Comparison of ENCODE assay signal across 7 cellular contexts in the genomic region with DNA sequence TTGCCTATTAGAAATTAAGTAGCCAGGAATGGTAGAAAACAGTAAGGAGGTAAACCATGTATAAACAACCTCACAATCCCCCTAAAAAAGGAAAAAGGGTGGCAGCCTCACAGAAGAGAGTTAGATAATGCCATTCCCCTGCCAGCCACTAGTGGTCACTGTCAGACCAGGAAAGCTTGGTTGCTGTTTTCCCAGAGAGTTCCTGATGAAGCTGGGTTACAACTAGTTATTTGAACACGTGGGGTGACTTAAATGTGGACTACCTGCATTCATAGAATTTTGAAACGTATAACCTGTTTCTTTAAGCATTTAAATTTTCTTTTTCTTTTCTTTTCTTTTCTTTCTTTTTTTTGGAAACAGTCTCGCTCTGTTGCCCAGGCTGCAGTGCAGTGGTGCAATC. TPM values are rescaled to one million over a fixed set of nuclear protein-coding genes. Genes with fewer than 3 reads are reported as not detected.
DNase-seq lines count a peak whose midpoint lies in the region; ATAC-seq and TF ChIP-seq lines count a peak whose summit lies in the region.

No MANE protein-coding gene starts in this region.

- H3K36me3 ChIP-seq in KMS-11 (ENCODE audit: insufficient read depth), result no peaks in the 10 kb centered on the region
- no peaks in the 10 kb centered on the region for H3K36me3 ChIP-seq in osteoblast (ENCODE audit: insufficient read depth, low read length)
- H3K36me3 ChIP-seq in aorta (ENCODE audit: control insufficient read depth in 1 of 2, insufficient read depth in 2 of 2, low read length in 1 of 2), result peaks cover 0 to 3% of the 10 kb centered on the region in 2 donors

- no peaks in the 10 kb centered on the region for H3K9me3 Mint-ChIP-seq in MCF 10A (ENCODE audit: unreplicated experiment)

- H3K27ac ChIP-seq in KMS-11 (no peak overlapping the region), osteoblast (ENCODE audit: low read depth, low read length) (no peak overlapping the region), aorta (ENCODE audit: low read depth in 1 of 2, low read length in 2 of 2) (no peak overlapping the region)

- H3K9me3 ChIP-seq in osteoblast (ENCODE audit: low read depth, low read length), result no peaks in the 10 kb centered on the region
- no peaks in the 10 kb centered on the region for H3K9me3 ChIP-seq in aorta (ENCODE audit: control insufficient read depth, low read length)

- no peaks in the 10 kb centered on the region for H3K27me3 Mint-ChIP-seq in MCF 10A (ENCODE audit: insufficient read depth, unreplicated experiment)

- H2AFZ ChIP-seq in KMS-11 (ENCODE audit: low read depth) (no peak overlapping the region), osteoblast (ENCODE audit: low read length) (no peak overlapping the region)

- intact Hi-C loops in MCF 10A (cut with micrococcal nuclease) (no loop called here), aorta (cut with DNase I) (no loop called here)

- H3K4me1 ChIP-seq in KMS-11 (ENCODE audit: low read depth, poor library complexity, severe bottlenecking) (no peaks in the 10 kb centered on the region), osteoblast (ENCODE audit: insufficient read depth, low read length) (no peaks in the 10 kb centered on the region), aorta (ENCODE audit: control insufficient read depth in 1 of 2, insufficient read depth in 2 of 2, low read length in 2 of 2) (no peaks in the 10 kb centered on the region)

- WGBS in aorta, 2 donors, result 86 to 92% methylated on average over 3 of the region's 3 CpGs

- H3K4me3 Mint-ChIP-seq in MCF 10A (ENCODE audit: unreplicated experiment), result no peak overlapping the region

- no peak overlapping the region for H3K9ac ChIP-seq in KMS-11

- ATAC-seq in aorta (ENCODE audit: low FRiP score), result no peak
- ATAC-seq in HG03442 (IDR thresholded peaks at IDR 0.05; ENCODE audit: unreplicated experiment), result no peak

- H3K4me1 Mint-ChIP-seq in MCF 10A (ENCODE audit: insufficient read depth, unreplicated experiment), result peaks cover 17% of the 10 kb centered on the region

- H3K27ac Mint-ChIP-seq in MCF 10A (ENCODE audit: low read depth, unreplicated experiment), result no peak overlapping the region

- peaks cover 45% of the 10 kb centered on the region for H3K36me3 Mint-ChIP-seq in MCF 10A (ENCODE audit: insufficient read depth, unreplicated experiment)

- BruUV-seq in MCF 10A (replicated peaks; lab: Mats Ljungman, UMichigan), result no TSS peak

- H3K79me2 ChIP-seq in KMS-11 (ENCODE audit: insufficient read depth, low read depth), result no peaks in the 10 kb centered on the region
- H3K79me2 ChIP-seq in osteoblast (ENCODE audit: insufficient read depth, low read length), result no peaks in the 10 kb centered on the region

- POLR2A ChIA-PET in MCF 10A (lab: Yijun Ruan, JAX), result interaction anchor here (0.7 to 1.0 kb wide), 3 partner anchors 10 to 38 kb away, joined by 4 to 6 read pairs (median 6); no protein-coding TSS in a partner anchor

- no peak overlapping the region for H3K4me3 ChIP-seq in KMS-11 (IDR thresholded peaks at IDR 0.05; ENCODE audit: insufficient read depth, low read depth, low read length)
- no peak overlapping the region for H3K4me3 ChIP-seq in osteoblast (ENCODE audit: insufficient read depth, low read length)
- H3K4me3 ChIP-seq in aorta (ENCODE audit: low read length in 2 of 2), result no peak overlapping the region

- H3K4me2 ChIP-seq in KMS-11, result no peak overlapping the region
- no peak overlapping the region for H3K4me2 ChIP-seq in osteoblast (ENCODE audit: insufficient read depth, low read length)

- TF ChIP-seq CTCF in KMS-11 (conservative IDR thresholded peaks at IDR 0.05; ENCODE audit: low read depth, low read length) (peak; percentile 80), MCF 10A (IDR thresholded peaks at IDR 0.05; ENCODE audit: unreplicated experiment) (peak; percentile 78), osteoblast (IDR thresholded peaks at IDR 0.05; ENCODE audit: extremely low read depth, low read depth, low read length) (peak; percentile 46)

- CTCF ChIA-PET in MCF 10A (lab: Yijun Ruan, JAX), result interaction anchor here (0.6 to 2.6 kb wide), 10 partner anchors 9 to 823 kb away, joined by 3 to 15 read pairs (median 3); no protein-coding TSS in a partner anchor

- H4K20me1 ChIP-seq in KMS-11 (ENCODE audit: insufficient read depth), result no peaks in the 10 kb centered on the region
- H4K20me1 ChIP-seq in osteoblast (ENCODE audit: insufficient read depth, low read length), result no peaks in the 10 kb centered on the region

- H3K27me3 ChIP-seq in KMS-11 (ENCODE audit: insufficient read depth, low read depth), result peaks cover 22% of the 10 kb centered on the region; the same call in 1 of the 2 replicates
- peaks cover 9% of the 10 kb centered on the region for H3K27me3 ChIP-seq in osteoblast (ENCODE audit: insufficient read depth, low read length)
- no peaks in the 10 kb centered on the region for H3K27me3 ChIP-seq in aorta (ENCODE audit: control insufficient read depth in 1 of 2, insufficient read depth in 2 of 2, low read length in 1 of 2)

- DNase-seq in ELR (ENCODE audit: low read depth) (peak; percentile 16), MCF 10A (ENCODE audit: unreplicated experiment) (no peak), osteoblast (ENCODE audit: insufficient read length, low spot score, missing footprints) (peak; percentile 80), aorta (no peak), GDM1 (lab: John Stamatoyannopoulos, UW) (no peak)

RNA-seq across cellular contexts. Expression of a gene that starts 5.8 kb away (rescaled TPM):
- total RNA-seq in MCF 10A (2022) (17.7 and 20.6 TPM in 2 replicates), osteoblast (2.9 and 6.8 TPM in 2 replicates), aorta (10 to 100 TPM; 43.6 to 51.7 TPM)
- 10 to 100 TPM; 31.6 to 59.4 TPM for polyA plus RNA-seq in aorta

RNA-seq across cellular contexts. Expression of a gene that starts 28.7 kb away (rescaled TPM):
- total RNA-seq in MCF 10A (2022) (not detected in 2 replicates), osteoblast (not detected in 2 replicates), aorta (10 to 100 TPM; 10.3 to 10.4 TPM)
- polyA plus RNA-seq in aorta, result 1 to 10 TPM; 2.6 to 9.1 TPM

Comparison
In these comparisons a context has a peak if more than half of its experiments do, and no peak if none do; other contexts are left out.
1. DNase-seq: peak in ELR (single experiment) and osteoblast (single experiment); none in MCF 10A (single experiment), aorta (0 of 2) and GDM1 (single experiment).
2. RNA of a gene that starts 28.7 kb away (total RNA-seq): 10.3 to 10.4 TPM in aorta; not detected in MCF 10A and not detected in osteoblast; every median in the first group is over 10 times any median in the second.
3. Peak in every context shown above with its lines, with median percentiles within 50 percentile points of each other: CTCF ChIP-seq.